In the genomic region with DNA sequence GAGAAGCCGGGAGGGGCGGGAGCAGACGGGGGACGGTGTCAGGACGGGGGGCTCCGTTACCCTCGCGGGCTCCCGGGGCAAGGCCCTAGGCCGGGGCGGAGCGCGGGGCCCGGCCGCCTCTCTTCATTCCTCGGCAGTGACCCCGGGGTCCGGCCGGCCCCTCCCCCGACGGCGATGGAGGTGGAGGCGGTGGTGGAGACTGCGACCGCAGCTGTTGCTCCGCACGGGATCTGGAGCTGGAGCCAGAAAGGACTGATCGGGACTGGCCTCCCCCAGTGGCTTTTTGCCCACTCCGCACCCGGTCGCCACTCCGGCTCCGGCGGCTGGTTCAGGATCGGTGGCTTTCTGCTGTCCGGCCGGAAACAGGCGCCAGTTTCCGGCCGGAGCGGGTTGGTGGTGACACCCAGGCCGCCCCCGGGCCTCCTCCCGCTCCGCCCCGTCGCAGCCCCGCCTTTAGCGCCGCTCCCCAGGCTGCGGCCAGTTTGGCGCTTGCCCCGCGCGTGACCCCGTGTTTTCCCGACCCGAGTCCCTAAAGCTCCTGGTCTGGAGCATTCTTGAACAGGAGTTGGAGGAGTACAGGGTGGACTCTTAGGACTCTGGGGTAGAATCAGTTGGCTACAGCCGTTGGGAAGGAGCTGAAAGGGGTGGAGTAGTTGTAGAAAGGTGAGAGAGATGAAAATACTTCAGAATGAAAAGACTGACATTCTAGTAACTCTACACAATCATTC, we compare ENCODE assay signal across 8 cellular contexts. TPM values are rescaled to one million over a fixed set of nuclear protein-coding genes. Genes with fewer than 3 reads are reported as not detected.
DNase-seq lines count a peak whose midpoint lies in the region; ATAC-seq and TF ChIP-seq lines count a peak whose summit lies in the region.

A gene (minus strand): TSS at position 339 of the 728 bp plus-strand sequence. CDS start 33,216 bp downstream, outside the sequence.

- no peaks in the 10 kb centered on the region for H3K9me3 Mint-ChIP-seq in CD4-positive, alpha-beta T cell

- H3K9me3 ChIP-seq in CD4-positive, alpha-beta T cell (ENCODE audit: control insufficient read depth, low read length) = no peaks in the 10 kb centered on the region

- H3K27ac Mint-ChIP-seq in CD4-positive, alpha-beta T cell = peak within 1 kb of the TSS; percentile 66

- peak; percentile 35 to 70 (median 55) for DNase-seq in CD4-positive, alpha-beta T cell
- DNase-seq in HPDE6-E6E7 (ENCODE audit: extremely low spot score) (peak; percentile 69), NOMO-1 (lab: John Stamatoyannopoulos, UW; ENCODE audit: unreplicated experiment in 2 of 2) (peak; percentile 53 to 81), activated T-cell treated with anti-CD3 and anti-CD28 coated beads for 1 hour (ENCODE audit: low read depth) (peak; percentile 58), epidermal melanocyte (ENCODE audit: insufficient read length, low spot score) (peak; percentile 69), middle frontal gyrus (ENCODE audit: extremely low spot score, low spot score) (peak; percentile 89)
- DNase-seq in stimulated activated CD8-positive, alpha-beta memory T cell treated with anti-CD3 and anti-CD28 coated beads, Interleukin-15, amount 100 ng/mL, for 48 hours (ENCODE audit: low read depth in 2 of 2) = peak; percentile 68 to 70

- no peaks in the 10 kb centered on the region for H3K27me3 ChIP-seq in CD4-positive, alpha-beta T cell (ENCODE audit: control insufficient read depth, insufficient read depth, low read length)

- no peak for TF ChIP-seq CTCF in CD4-positive, alpha-beta T cell (IDR thresholded peaks at IDR 0.05)

- peak within 1 kb of the TSS; percentile 96 for H3K4me3 Mint-ChIP-seq in CD4-positive, alpha-beta T cell

- no peak within 1 kb of the TSS for H3K27ac ChIP-seq in CD4-positive, alpha-beta T cell (ENCODE audit: low read depth, low read length)

- no peaks in the 10 kb centered on the region for H3K27me3 Mint-ChIP-seq in CD4-positive, alpha-beta T cell

- peaks cover 33% of the 10 kb centered on the region for H3K4me1 Mint-ChIP-seq in CD4-positive, alpha-beta T cell (ENCODE audit: low read depth)

- ATAC-seq in CD4-positive, alpha-beta T cell (ENCODE audit: poor library complexity) = peak; percentile 73
- peak; percentile 89 for ATAC-seq in GM19455 (IDR thresholded peaks at IDR 0.05; ENCODE audit: unreplicated experiment)

- intact Hi-C loops in CD4-positive, alpha-beta T cell (cut with DNase I, micrococcal nuclease) = no loop called here

- CTCF ChIA-PET in CD4-positive, alpha-beta T cell (lab: Charles Lee) = interaction anchor here (1.0 kb wide), 1 partner anchor 177 kb away, joined by 3 read pairs; no protein-coding TSS in a partner anchor

- peaks cover 5% of the 10 kb centered on the region for H3K36me3 Mint-ChIP-seq in CD4-positive, alpha-beta T cell (ENCODE audit: low read depth)

- POLR2A ChIA-PET in CD4-positive, alpha-beta T cell (lab: Charles Lee) = interaction anchor here (0.7 to 3.6 kb wide), 9 partner anchors 9 to 223 kb away, joined by 3 to 36 read pairs (median 3); a partner anchor contains a TSS

RNA-seq across cellular contexts. Expression of the gene that starts here (rescaled TPM):
- 1 to 10 TPM; 2.0 to 2.9 TPM for total RNA-seq in CD4-positive, alpha-beta T cell
